In the genomic region with DNA sequence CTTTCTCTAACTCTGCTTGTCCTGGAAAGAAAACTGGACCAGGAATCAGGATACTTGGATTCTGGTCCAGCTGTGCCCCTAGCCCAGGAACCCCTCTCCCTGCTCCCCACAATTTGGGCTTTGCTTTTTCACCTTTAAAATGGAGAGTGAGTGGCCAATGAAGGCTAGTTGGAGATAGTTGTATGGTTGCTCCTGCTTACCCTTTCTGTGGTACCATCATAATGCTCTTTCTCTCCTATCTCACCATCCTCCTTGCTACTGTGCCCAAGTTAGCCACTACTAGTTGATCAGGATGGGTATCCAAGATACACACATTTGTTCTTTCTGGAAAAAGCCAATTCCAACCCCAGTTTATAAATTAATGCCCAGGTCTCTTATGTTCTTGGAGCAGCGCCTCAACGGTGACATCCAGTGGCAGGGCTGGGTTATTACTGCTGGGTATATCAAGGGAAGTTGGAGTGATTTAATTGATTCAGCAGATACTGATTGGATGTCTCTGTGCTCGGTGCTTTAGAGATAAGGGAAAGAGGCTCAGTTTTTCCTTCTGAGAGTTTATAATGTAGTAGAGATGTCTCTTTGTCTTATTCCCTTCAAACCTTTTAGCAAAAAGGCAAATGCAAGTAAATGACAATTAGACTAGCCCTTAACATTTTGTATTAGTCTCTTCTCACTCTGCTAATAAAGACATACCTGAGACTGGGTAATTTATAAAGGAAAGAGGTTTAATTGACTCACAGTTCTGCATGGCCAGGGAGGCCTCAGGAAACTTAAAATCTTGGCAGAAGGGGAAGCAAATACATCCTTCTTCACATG, we compare ENCODE assay signal across 9 cellular contexts. TPM values are rescaled to one million over a fixed set of nuclear protein-coding genes. Genes with fewer than 3 reads are reported as not detected.
DNase-seq lines count a peak whose midpoint lies in the region; ATAC-seq and TF ChIP-seq lines count a peak whose summit lies in the region.
"Had no signal": no experiment of that assay in that cellular context is flagged by ENCODE, and none has a peak within 500 bp of the region (broad histone marks: within the 10 kb centered on the region; RNA-seq: fewer than 3 reads in every experiment).

No MANE protein-coding gene starts in this region.

- H3K9me3 Mint-ChIP-seq in type B pancreatic cell: no peaks in the 10 kb centered on the region

- ATAC-seq in HG03565 (IDR thresholded peaks at IDR 0.05; ENCODE audit: unreplicated experiment): peak; percentile 61
- peak; percentile 66 for ATAC-seq in RWPE2 (ENCODE audit: low read depth)

- H3K4me1 ChIP-seq in RWPE2 (ENCODE audit: insufficient read depth, poor library complexity, severe bottlenecking): no peaks in the 10 kb centered on the region
- no peaks in the 10 kb centered on the region for H3K4me1 ChIP-seq in ovary (ENCODE audit: insufficient read depth)

- peaks cover 97% of the 10 kb centered on the region for H3K36me3 ChIP-seq in RWPE2 (ENCODE audit: low read depth)
- no peaks in the 10 kb centered on the region for H3K36me3 ChIP-seq in ovary

- H3K27me3 ChIP-seq in RWPE2 (ENCODE audit: insufficient read depth, poor library complexity, severe bottlenecking): no peaks in the 10 kb centered on the region
- no peaks in the 10 kb centered on the region for H3K27me3 ChIP-seq in ovary

- TF ChIP-seq EP300 in ovary (IDR thresholded peaks at IDR 0.05): no peak

- TF ChIP-seq POLR2A in ovary (IDR thresholded peaks at IDR 0.05): no peak

- 43 to 51% (median 46%) methylated on average over 3 of the region's 3 CpGs for WGBS in ovary, 3 donors

- H3K36me3 Mint-ChIP-seq in type B pancreatic cell: peaks cover 48% of the 10 kb centered on the region

- peak; percentile 97 for TF ChIP-seq CTCF in RWPE2 (IDR thresholded peaks at IDR 0.05; ENCODE audit: poor library complexity, severe bottlenecking)
- TF ChIP-seq CTCF in ovary (IDR thresholded peaks at IDR 0.05): peak; percentile 49 to 76 (median 57)
- TF ChIP-seq CTCF in type B pancreatic cell (conservative IDR thresholded peaks at IDR 0.05): peak; percentile 90

- intact Hi-C loops in ovary (cut with DNase I): loop anchor here (2.0 to 10.0 kb wide), 4 partner anchors 147 to 165 kb away; no protein-coding TSS in a partner anchor

- H3K27ac ChIP-seq in RWPE2 (ENCODE audit: poor library complexity, severe bottlenecking) (no peak overlapping the region), ovary (no peak overlapping the region)

- DNase-seq in NCI-H2107 treated with DMSO at 0.1 percent for 48 hours (lab: John Stamatoyannopoulos, UW; ENCODE audit: unreplicated experiment): peak; percentile 8
- no peak for DNase-seq in NCI-H2107 (lab: John Stamatoyannopoulos, UW)
- no peak for DNase-seq in RWPE2 (ENCODE audit: low spot score)
- DNase-seq in activated effector memory CD4-positive, alpha-beta T cell treated with Interleukin-2 at 50 U/mL for 16 hours: peak; percentile 30
- DNase-seq in foreskin melanocyte: peak; percentile 41
- DNase-seq in ovary: peak; percentile 35 to 65 (median 51)
- DNase-seq in type B pancreatic cell (ENCODE audit: extremely low spot score, unreplicated experiment): no peak

- no peak overlapping the region for H3K4me3 Mint-ChIP-seq in type B pancreatic cell

- H3K9me3 ChIP-seq in RWPE2 (ENCODE audit: severe bottlenecking) (no peaks in the 10 kb centered on the region), ovary (no peaks in the 10 kb centered on the region)

- no peaks in the 10 kb centered on the region for H3K27me3 Mint-ChIP-seq in type B pancreatic cell

- H3K4me3 ChIP-seq in RWPE2 (ENCODE audit: severe bottlenecking) (no peak overlapping the region), ovary (no peak overlapping the region)
- H3K4me3 ChIP-seq: skin epidermis had no signal

- H3K4me1 Mint-ChIP-seq in type B pancreatic cell (ENCODE audit: unreplicated experiment): no peaks in the 10 kb centered on the region

- peak overlapping the region; percentile 2 for H3K27ac Mint-ChIP-seq in type B pancreatic cell

RNA-seq across cellular contexts. Expression of a gene that starts 38.5 kb away (rescaled TPM):
- total RNA-seq in ovary (10 to 100 TPM; 15.2 to 40.7 (median 23.1) TPM), type B pancreatic cell (ENCODE audit: low replicate concordance) (9.3 and 24.9 TPM in 2 replicates)
- 100 to 1,000 TPM in 1 of 2 donors, 10 to 100 TPM in 1; 43.7 to 120 TPM for polyA plus RNA-seq in ovary

RNA-seq across cellular contexts. Expression of a gene that starts 46.6 kb away (rescaled TPM):
- total RNA-seq in ovary (10 to 100 TPM; 34.0 to 51.0 (median 40.5) TPM), type B pancreatic cell (ENCODE audit: low replicate concordance) (41.4 and 51.5 TPM in 2 replicates)
- polyA plus RNA-seq in ovary: 10 to 100 TPM; 35.4 to 40.7 TPM

RNA-seq across cellular contexts. Expression of a gene that starts 56.7 kb away (rescaled TPM):
- total RNA-seq in ovary (100 to 1,000 TPM in 5 of 7 donors, 10 to 100 TPM in 2; 49.0 to 249 (median 150) TPM), type B pancreatic cell (ENCODE audit: low replicate concordance) (170 and 220 TPM in 2 replicates)
- 100 to 1,000 TPM in 1 of 2 donors, 10 to 100 TPM in 1; 38.1 to 121 TPM for polyA plus RNA-seq in ovary

Comparison
In these comparisons a context has a peak if more than half of its experiments do, and no peak if none do; other contexts are left out.
1. DNase-seq: peak in NCI-H2107 treated with DMSO at 0.1 percent for 48 hours (single experiment), activated effector memory CD4-positive, alpha-beta T cell treated with Interleukin-2 at 50 U/mL for 16 hours (single experiment), foreskin melanocyte (single experiment) and ovary (5 of 5); none in NCI-H2107 (single experiment), RWPE2 (single experiment) and type B pancreatic cell (single experiment).
2. Peak in every context shown above with its lines, with median percentiles within 50 percentile points of each other: CTCF ChIP-seq.